In the genomic region with DNA sequence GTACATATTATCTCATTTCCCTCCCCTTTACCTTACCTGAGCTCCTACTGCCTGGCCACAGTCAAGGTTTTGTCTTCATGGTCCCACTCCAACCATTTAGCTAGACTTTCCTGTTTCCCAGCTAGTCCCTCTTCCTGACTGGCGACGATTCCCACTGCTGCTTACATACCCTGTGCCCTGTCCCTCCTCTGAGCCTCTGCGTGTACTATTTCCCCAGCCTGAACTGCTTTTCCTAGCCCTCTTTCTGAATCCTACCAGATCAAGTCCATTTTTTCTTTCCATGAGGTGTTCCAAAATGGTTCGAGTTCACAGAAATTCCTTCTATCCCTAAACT, we compare ENCODE assay signal across 1 cellular context.
TF ChIP-seq lines count a peak whose summit lies in the region.

No MANE protein-coding gene starts in this region.

TF ChIP-seq in IMR-90, 13 proteins besides CTCF, POLR2A, EP300 and RAD21:
- TF ChIP-seq NFE2L2 (IDR thresholded peaks at IDR 0.05; ENCODE audit: low read depth, low read length) (no peak), SMC3 (IDR thresholded peaks at IDR 0.05; ENCODE audit: low read depth, low read length) (no peak), FOS (IDR thresholded peaks at IDR 0.05; ENCODE audit: low read depth, low read length) (no peak), USF2 (IDR thresholded peaks at IDR 0.05; ENCODE audit: low read depth, low read length) (no peak), RCOR1 (IDR thresholded peaks at IDR 0.05; ENCODE audit: insufficient replicate concordance, low read length) (no peak), MXI1 (IDR thresholded peaks at IDR 0.05; ENCODE audit: borderline replicate concordance, low read depth, low read length) (no peak), CEBPB (IDR thresholded peaks at IDR 0.05; ENCODE audit: low read depth, low read length) (no peak), ELK1 (IDR thresholded peaks at IDR 0.05; ENCODE audit: borderline replicate concordance, low read depth, low read length) (no peak), BHLHE40 (IDR thresholded peaks at IDR 0.05; ENCODE audit: low read depth, low read length) (no peak), RFX5 (IDR thresholded peaks at IDR 0.05; ENCODE audit: low read depth, low read length) (no peak), CHD1 (IDR thresholded peaks at IDR 0.05; ENCODE audit: low read depth, low read length) (no peak), MAZ (IDR thresholded peaks at IDR 0.05; ENCODE audit: borderline replicate concordance, low read depth, low read length) (no peak), MAFK (IDR thresholded peaks at IDR 0.05; ENCODE audit: low read depth, low read length) (no peak)
